Comparison of ENCODE assay signal across 17 cellular contexts in genomic region chr21:45474323-45474950, GRCh38.
DNase-seq lines count a peak whose midpoint lies in the region; ATAC-seq and TF ChIP-seq lines count a peak whose summit lies in the region.
"Had no signal": no experiment of that assay in that cellular context is flagged by ENCODE, and none has a peak within 500 bp of the region (broad histone marks: within the 10 kb centered on the region; RNA-seq: fewer than 3 reads in every experiment).

No MANE protein-coding gene starts in this region.

- TF ChIP-seq CTCF in Caco-2 (IDR thresholded peaks at IDR 0.05; ENCODE audit: insufficient read depth in 1 of 2, low read depth in 1 of 2, low read length in 1 of 2, severe bottlenecking in 1 of 2, unreplicated experiment in 1 of 2) (no peak), HCT116 (IDR thresholded peaks at IDR 0.05 in 2 of 3, conservative IDR thresholded peaks at IDR 0.05 in 1 of 3; ENCODE audit: borderline replicate concordance in 1 of 3, insufficient read depth in 1 of 3, low read depth in 2 of 3, low read length in 2 of 3) (no peak), brain (conservative IDR thresholded peaks at IDR 0.05) (no peak)

- DNase-seq in Caco-2 (no peak), HCT116 (ENCODE audit: low read depth, low spot score) (no peak), NCI-H1417 treated with DMSO at 0.1 percent for 48 hours (lab: John Stamatoyannopoulos, UW) (no peak), HPDE6-E6E7 (ENCODE audit: extremely low spot score) (no peak)
- no peak for DNase-seq in naive thymus-derived CD4-positive, alpha-beta T cell
- no peak for DNase-seq in CD8-positive, alpha-beta memory T cell
- DNase-seq: activated CD4-positive, alpha-beta T cell treated with anti-CD3 and anti-CD28 coated beads, Interleukin-2, amount 10 ng/mL, durations not matched to agents 7 days and 5 days; activated gamma-delta T cell treated with Interleukin-2 at 50 U/mL for 16 hours; COR-L47; head of caudate nucleus; MM.1S; NCI-H1436 treated with DMSO at 0.1 percent for 48 hours; NCI-H69; stimulated activated CD4-positive, alpha-beta T cell treated with anti-CD3 and anti-CD28 coated beads, Interleukin-12 subunit alpha, Interleukin-12 subunit beta, amount 100 ng/mL, for 4 hours had no signal

- no peak overlapping the region for H3K9ac ChIP-seq in HCT116 (ENCODE audit: low read length)

- no peaks in the 10 kb centered on the region for H3K9me2 ChIP-seq in HCT116 (ENCODE audit: insufficient read depth)

- H3K4me1 ChIP-seq in Caco-2 (peaks cover 33% of the 10 kb centered on the region), HCT116 (ENCODE audit: control insufficient read depth in 1 of 2, insufficient read depth in 2 of 2, low read length in 2 of 2) (peaks cover 5 to 13% of the 10 kb centered on the region in 2 experiments; a peak in 3 of 4 replicates)
- H3K4me1 ChIP-seq in naive thymus-derived CD4-positive, alpha-beta T cell (ENCODE audit: control insufficient read depth in 2 of 2, insufficient read depth in 2 of 2, low read length in 2 of 2), result peaks cover 12 to 46% of the 10 kb centered on the region in 2 donors
- peaks cover 44% of the 10 kb centered on the region for H3K4me1 ChIP-seq in CD8-positive, alpha-beta memory T cell (ENCODE audit: insufficient read depth, low read length)

- no peak for ATAC-seq in HCT116
- ATAC-seq in naive thymus-derived CD4-positive, alpha-beta T cell, result no peak
- no peak for ATAC-seq in activated CD4-positive, CD25-positive, alpha-beta regulatory T cell treated with anti-CD3 and anti-CD28 coated beads, Interleukin-2, amount 50 U/mL, for 24 hours

- CTCF ChIA-PET in Caco-2 (lab: Charles Lee), result no interaction called here
- CTCF ChIA-PET in HCT116 (lab: Charles Lee), result no interaction called here
- CTCF ChIA-PET in naive thymus-derived CD4-positive, alpha-beta T cell (lab: Charles Lee), result interaction anchor here (0.6 kb wide), 1 partner anchor 182 kb away, joined by 4 read pairs; no protein-coding TSS in a partner anchor
- CTCF ChIA-PET in CD8-positive, alpha-beta memory T cell (lab: Charles Lee), result no interaction called here

- H3K27me3 ChIP-seq in Caco-2 (replicated peaks; ENCODE audit: control insufficient read depth, insufficient read depth, low read length) (no peaks in the 10 kb centered on the region), HCT116 (ENCODE audit: insufficient read depth, low read length) (no peaks in the 10 kb centered on the region)
- H3K27me3 ChIP-seq in naive thymus-derived CD4-positive, alpha-beta T cell (ENCODE audit: control insufficient read depth in 2 of 2, insufficient read depth in 2 of 2, low read length in 2 of 2), result no peaks in the 10 kb centered on the region
- no peaks in the 10 kb centered on the region for H3K27me3 ChIP-seq in CD8-positive, alpha-beta memory T cell (ENCODE audit: insufficient read depth, low read length, poor library complexity, severe bottlenecking)
- H3K27me3 ChIP-seq: ascending aorta had no signal

- H3K79me2 ChIP-seq in HCT116 (ENCODE audit: insufficient read depth, low read length), result peaks cover 4% of the 10 kb centered on the region; the same call in 1 of the 2 replicates

- peak overlapping the region; percentile 10; the same call in 1 of the 2 replicates for H3K27ac ChIP-seq in HCT116 (ENCODE audit: low read depth, low read length)
- H3K27ac ChIP-seq in naive thymus-derived CD4-positive, alpha-beta T cell (ENCODE audit: low read depth, low read length), result no peak overlapping the region
- H3K27ac ChIP-seq in CD8-positive, alpha-beta memory T cell (ENCODE audit: low read depth, low read length), result no peak overlapping the region

- TF ChIP-seq POLR2A in HCT116 (IDR thresholded peaks at IDR 0.05; ENCODE audit: borderline replicate concordance, extremely low read depth, insufficient read depth, insufficient read length), result no peak

- RAD21 ChIA-PET in HCT116 (lab: Charles Lee; ENCODE audit: low non-redundant PET in 1 of 2, low total read pairs in 2 of 2, uncharacterized antibody in 2 of 2, unreplicated experiment in 2 of 2), result no interaction called here

- H3K4me3 Mint-ChIP-seq in Caco-2 (ENCODE audit: unreplicated experiment) (no peak overlapping the region), brain (no peak overlapping the region)
- peak overlapping the region in 3 of 10 donors; percentile 6 to 67 (median 38) for H3K4me3 Mint-ChIP-seq in naive thymus-derived CD4-positive, alpha-beta T cell
- H3K4me3 Mint-ChIP-seq in CD8-positive, alpha-beta memory T cell, result no peak overlapping the region
- H3K4me3 Mint-ChIP-seq: activated CD4-positive, alpha-beta T cell treated with anti-CD3 and anti-CD28 coated beads, Interleukin-2, amount 10 ng/mL, durations not matched to agents 7 days and 5 days had no signal

- no peak for TF ChIP-seq RAD21 in HCT116 (IDR thresholded peaks at IDR 0.05; ENCODE audit: low read depth)

- peaks cover 38% of the 10 kb centered on the region for H3K4me1 Mint-ChIP-seq in Caco-2 (ENCODE audit: low read depth, unreplicated experiment)
- H3K4me1 Mint-ChIP-seq in brain, result peaks cover 28% of the 10 kb centered on the region
- peaks cover 27 to 59% (median 50%) of the 10 kb centered on the region in 7 donors for H3K4me1 Mint-ChIP-seq in naive thymus-derived CD4-positive, alpha-beta T cell
- peaks cover 26 to 42% (median 29%) of the 10 kb centered on the region in 3 donors for H3K4me1 Mint-ChIP-seq in CD8-positive, alpha-beta memory T cell

- H3K9me3 Mint-ChIP-seq in Caco-2 (ENCODE audit: unreplicated experiment), result no peaks in the 10 kb centered on the region
- H3K9me3 Mint-ChIP-seq in brain, result no peaks in the 10 kb centered on the region
- peaks cover 0 to 3% (median 0%) of the 10 kb centered on the region in 11 donors for H3K9me3 Mint-ChIP-seq in naive thymus-derived CD4-positive, alpha-beta T cell
- no peaks in the 10 kb centered on the region for H3K9me3 Mint-ChIP-seq in CD8-positive, alpha-beta memory T cell

- BruUV-seq in Caco-2 (replicated peaks; lab: Mats Ljungman, UMichigan) (no TSS peak), HCT116 (replicated peaks; lab: Mats Ljungman, UMichigan) (no TSS peak)

- H3K27ac Mint-ChIP-seq in Caco-2 (ENCODE audit: unreplicated experiment) (peak overlapping the region; percentile 20), brain (peak overlapping the region in 3 of 5 experiments; percentile 4 to 23 (median 4))
- H3K27ac Mint-ChIP-seq in naive thymus-derived CD4-positive, alpha-beta T cell, result peak overlapping the region; percentile 10 to 91 (median 79)
- H3K27ac Mint-ChIP-seq in CD8-positive, alpha-beta memory T cell, result peak overlapping the region in 4 of 8 donors; percentile 31 to 68 (median 44)
- H3K27ac Mint-ChIP-seq: activated CD4-positive, alpha-beta T cell treated with anti-CD3 and anti-CD28 coated beads, Interleukin-2, amount 10 ng/mL, durations not matched to agents 7 days and 5 days had no signal

- no peaks in the 10 kb centered on the region for H3K27me3 Mint-ChIP-seq in Caco-2 (ENCODE audit: insufficient read depth, unreplicated experiment)
- no peaks in the 10 kb centered on the region for H3K27me3 Mint-ChIP-seq in brain
- no peaks in the 10 kb centered on the region for H3K27me3 Mint-ChIP-seq in naive thymus-derived CD4-positive, alpha-beta T cell
- H3K27me3 Mint-ChIP-seq in CD8-positive, alpha-beta memory T cell, result no peaks in the 10 kb centered on the region
- H3K27me3 Mint-ChIP-seq: activated CD4-positive, alpha-beta T cell treated with anti-CD3 and anti-CD28 coated beads, Interleukin-2, amount 10 ng/mL, durations not matched to agents 7 days and 5 days had no signal

- H3K36me3 ChIP-seq in Caco-2 (ENCODE audit: control insufficient read depth, insufficient read depth, low read length) (peaks cover 3% of the 10 kb centered on the region), HCT116 (ENCODE audit: control insufficient read depth in 1 of 2, insufficient read depth in 2 of 2, low read length in 2 of 2) (peaks cover 0 to 17% of the 10 kb centered on the region in 2 experiments; a peak in 1 of 4 replicates)
- H3K36me3 ChIP-seq in naive thymus-derived CD4-positive, alpha-beta T cell (ENCODE audit: control insufficient read depth in 2 of 3, insufficient read depth in 3 of 3, low read length in 3 of 3), result no peaks in the 10 kb centered on the region
- H3K36me3 ChIP-seq in CD8-positive, alpha-beta memory T cell (ENCODE audit: insufficient read depth, low read length), result no peaks in the 10 kb centered on the region

- no peak overlapping the region for H3K4me2 ChIP-seq in HCT116 (ENCODE audit: low read length)

- H3K4me3 ChIP-seq in Caco-2 (ENCODE audit: low read depth, low read length) (no peak overlapping the region), HCT116 (replicated peaks in 1 of 2; ENCODE audit: low read depth in 1 of 2, low read length in 2 of 2) (no peak overlapping the region)
- no peak overlapping the region for H3K4me3 ChIP-seq in naive thymus-derived CD4-positive, alpha-beta T cell (ENCODE audit: low read length)
- H3K4me3 ChIP-seq in CD8-positive, alpha-beta memory T cell (ENCODE audit: low read length), result no peak overlapping the region
- H3K4me3 ChIP-seq: ascending aorta had no signal

- POLR2A ChIA-PET in Caco-2 (lab: Charles Lee) (no interaction called here), HCT116 (lab: Charles Lee) (no interaction called here)
- POLR2A ChIA-PET in naive thymus-derived CD4-positive, alpha-beta T cell (lab: Charles Lee), result no interaction called here
- POLR2A ChIA-PET in CD8-positive, alpha-beta memory T cell (lab: Charles Lee), result no interaction called here

- intact Hi-C loops in Caco-2 (cut with micrococcal nuclease; ENCODE audit: unreplicated experiment), result no loop called here
- intact Hi-C loops in HCT116 (cut with micrococcal nuclease), result loop anchor here (10.0 kb wide), 1 partner anchor 350 kb away; no protein-coding TSS in a partner anchor
- intact Hi-C loops in naive thymus-derived CD4-positive, alpha-beta T cell (cut with micrococcal nuclease), result no loop called here

- H3K36me3 Mint-ChIP-seq in Caco-2 (ENCODE audit: insufficient read depth, unreplicated experiment) (peaks cover 75% of the 10 kb centered on the region), brain (peaks cover 4% of the 10 kb centered on the region)
- H3K36me3 Mint-ChIP-seq in naive thymus-derived CD4-positive, alpha-beta T cell, result no peaks in the 10 kb centered on the region
- no peaks in the 10 kb centered on the region for H3K36me3 Mint-ChIP-seq in CD8-positive, alpha-beta memory T cell

- H2AFZ ChIP-seq in HCT116 (ENCODE audit: low read depth, low read length, poor library complexity, severe bottlenecking), result no peak overlapping the region

- H3K9me3 ChIP-seq in Caco-2 (no peaks in the 10 kb centered on the region), HCT116 (ENCODE audit: control insufficient read depth in 1 of 2, insufficient read depth in 1 of 2, low read depth in 1 of 2, low read length in 2 of 2) (no peaks in the 10 kb centered on the region)
- H3K9me3 ChIP-seq in naive thymus-derived CD4-positive, alpha-beta T cell (ENCODE audit: control insufficient read depth in 2 of 3, low read length in 3 of 3), result no peaks in the 10 kb centered on the region
- H3K9me3 ChIP-seq in CD8-positive, alpha-beta memory T cell (ENCODE audit: low read length), result no peaks in the 10 kb centered on the region
- H3K9me3 ChIP-seq: ascending aorta had no signal

- no peaks in the 10 kb centered on the region for H4K20me1 ChIP-seq in HCT116 (ENCODE audit: insufficient read depth)
